ENCODE assay signal across 9 cellular contexts in genomic region chr6:27332692-27333641, GRCh38. TPM values are rescaled to one million over a fixed set of nuclear protein-coding genes. Genes with fewer than 3 reads are reported as not detected.
A peak's percentile ranks its signal among the peaks of the same experiment; 100 is the strongest.
DNase-seq lines count a peak whose midpoint lies in the region; ATAC-seq lines count a peak whose summit lies in the region.
"Had no signal": no experiment of that assay in that cellular context is flagged by ENCODE, and none has a peak within 500 bp of the region (broad histone marks: within the 10 kb centered on the region; RNA-seq: fewer than 3 reads in every experiment).

No MANE protein-coding gene starts in this region.

- peak; percentile 43 to 69 for DNase-seq in NCI-H2081 (lab: John Stamatoyannopoulos, UW)
- no peak for DNase-seq in NCI-H2081 treated with DMSO at 0.1 percent for 48 hours (lab: John Stamatoyannopoulos, UW)
- peak; percentile 71 for DNase-seq in NCI-H345 (lab: John Stamatoyannopoulos, UW)
- DNase-seq in activated CD8-positive, alpha-beta memory T cell treated with anti-CD3 and anti-CD28 coated beads for 48 hours (ENCODE audit: low read depth in 2 of 3, low spot score in 2 of 3) = peak in 2 of 3 experiments; percentile 22 to 27
- DNase-seq in fibroblast of peridontal ligament (ENCODE audit: extremely low read depth) = peak; percentile 65
- DNase-seq in skeletal muscle cell (ENCODE audit: low read depth) = peak; percentile 20
- no peak for DNase-seq in occipital lobe (lab: John Stamatoyannopoulos, UW)

- H3K4me3 ChIP-seq in skeletal muscle cell (ENCODE audit: low read depth, low read length) = peak overlapping the region; percentile 53

- ATAC-seq in HG02571 (IDR thresholded peaks at IDR 0.05; ENCODE audit: unreplicated experiment) = no peak

RNA-seq across cellular contexts. Expression of gene POM121L2, which starts 20.9 kb away (rescaled TPM):
- not detected for total RNA-seq in occipital lobe
- total RNA-seq: dermis microvascular lymphatic vessel endothelial cell had no signal

RNA-seq across cellular contexts. Expression of gene ZNF391, which starts 55.6 kb away (rescaled TPM):
- total RNA-seq in occipital lobe = 3.7 TPM

Comparison
In these comparisons a context has a peak if more than half of its experiments do, and no peak if none do; other contexts are left out.
1. DNase-seq: peak in NCI-H2081 (2 of 2), NCI-H345 (single experiment), activated CD8-positive, alpha-beta memory T cell treated with anti-CD3 and anti-CD28 coated beads for 48 hours (2 of 3), fibroblast of peridontal ligament (single experiment) and skeletal muscle cell (single experiment); none in NCI-H2081 treated with DMSO at 0.1 percent for 48 hours (single experiment) and occipital lobe (single experiment).